In genomic region chr1:151176514-151177045, GRCh38 we compare ENCODE assay signal across 17 cellular contexts. TPM values are rescaled to one million over a fixed set of nuclear protein-coding genes. Genes with fewer than 3 reads are reported as not detected.
DNase-seq lines count a peak whose midpoint lies in the region; ATAC-seq and TF ChIP-seq lines count a peak whose summit lies in the region.
"Had no signal": no experiment of that assay in that cellular context is flagged by ENCODE, and none has a peak within 500 bp of the region (broad histone marks: within the 10 kb centered on the region; RNA-seq: fewer than 3 reads in every experiment).

No MANE protein-coding gene starts in this region.

- H3K14ac ChIP-seq in H9 (ENCODE audit: insufficient read depth, low read length) = no peak overlapping the region

- DNase-seq in CD4-positive, alpha-beta memory T cell = no peak
- no peak for DNase-seq in H9
- DNase-seq in naive thymus-derived CD4-positive, alpha-beta T cell = no peak
- no peak for DNase-seq in iPS-NIHi11 (ENCODE audit: low spot score)
- no peak for DNase-seq in hypothalamus (lab: John Stamatoyannopoulos, UW)
- DNase-seq: CD4-positive, alpha-beta T cell; DND-41; NCI-H1048; NCI-H146; NCI-H2081 treated with DMSO at 0.1 percent for 48 hours; NCI-H2227 treated with DMSO at 0.1 percent for 48 hours; NK-92 treated with Interleukin-12 subunit alpha and Interleukin-12 subunit beta, amount 100 ng/mL, for 24 hours had no signal

- no peak overlapping the region for H3K18ac ChIP-seq in H9 (ENCODE audit: insufficient read length, low read depth, low read length)

- H3K27me3 Mint-ChIP-seq in CD4-positive, alpha-beta memory T cell = no peaks in the 10 kb centered on the region
- no peaks in the 10 kb centered on the region for H3K27me3 Mint-ChIP-seq in H9 (ENCODE audit: low read depth)
- no peaks in the 10 kb centered on the region for H3K27me3 Mint-ChIP-seq in naive thymus-derived CD4-positive, alpha-beta T cell
- H3K27me3 Mint-ChIP-seq: CD4-positive, alpha-beta T cell had no signal

- peaks cover 48 to 77% of the 10 kb centered on the region in 2 donors for H3K36me3 Mint-ChIP-seq in CD4-positive, alpha-beta memory T cell
- H3K36me3 Mint-ChIP-seq in H9 (ENCODE audit: insufficient read depth in 1 of 3, low read depth in 3 of 3) = peaks cover 40 to 69% (median 61%) of the 10 kb centered on the region in 3 experiments; a peak in 6 of 7 replicates
- H3K36me3 Mint-ChIP-seq in naive thymus-derived CD4-positive, alpha-beta T cell = peaks cover 19 to 64% (median 28%) of the 10 kb centered on the region in 5 donors

- H3K79me2 ChIP-seq in H9 (ENCODE audit: insufficient read depth, low read length) = no peaks in the 10 kb centered on the region

- peaks cover 0 to 3% (median under 1%) of the 10 kb centered on the region in 4 donors for H3K4me1 Mint-ChIP-seq in CD4-positive, alpha-beta memory T cell
- H3K4me1 Mint-ChIP-seq in H9 = no peaks in the 10 kb centered on the region
- H3K4me1 Mint-ChIP-seq in naive thymus-derived CD4-positive, alpha-beta T cell = peaks cover 0 to 15% (median 5%) of the 10 kb centered on the region in 7 donors

- H2AFZ ChIP-seq in H9 (ENCODE audit: low read length) = no peak overlapping the region

- no peak overlapping the region for H3T11ph ChIP-seq in H9 (ENCODE audit: low read length)

- no peaks in the 10 kb centered on the region for H3K79me1 ChIP-seq in H9 (ENCODE audit: insufficient read depth, low read depth, low read length, poor library complexity, severe bottlenecking)

- no peak overlapping the region for H4K5ac ChIP-seq in H9 (ENCODE audit: insufficient read length, low read depth, low read length)

- H2BK20ac ChIP-seq in H9 (ENCODE audit: low read depth, low read length, poor library complexity, severe bottlenecking) = no peak overlapping the region

- no peak for ATAC-seq in naive thymus-derived CD4-positive, alpha-beta T cell
- ATAC-seq in GM18867 (IDR thresholded peaks at IDR 0.05; ENCODE audit: unreplicated experiment) = no peak

- no peak overlapping the region for H2AK5ac ChIP-seq in H9 (ENCODE audit: insufficient read length, low read length)

- H3K9me3 Mint-ChIP-seq in CD4-positive, alpha-beta memory T cell = no peaks in the 10 kb centered on the region
- no peaks in the 10 kb centered on the region for H3K9me3 Mint-ChIP-seq in H9
- H3K9me3 Mint-ChIP-seq in naive thymus-derived CD4-positive, alpha-beta T cell = no peaks in the 10 kb centered on the region
- H3K9me3 Mint-ChIP-seq: CD4-positive, alpha-beta T cell had no signal

- no peak overlapping the region for H4K91ac ChIP-seq in H9 (ENCODE audit: insufficient read length, low read depth, low read length)

- no peak overlapping the region for H3K4me3 ChIP-seq in CD4-positive, alpha-beta memory T cell (ENCODE audit: low read length in 2 of 2)
- H3K4me3 ChIP-seq in ectodermal cell (ENCODE audit: insufficient read depth, low read depth, low read length) = no peak overlapping the region
- no peak overlapping the region for H3K4me3 ChIP-seq in naive thymus-derived CD4-positive, alpha-beta T cell (ENCODE audit: low read length)
- H3K4me3 ChIP-seq: HAP-1 had no signal

- H3K4me2 ChIP-seq in H9 (ENCODE audit: insufficient read depth, insufficient read length, low read length) = no peak overlapping the region

- no peaks in the 10 kb centered on the region for H4K20me1 ChIP-seq in H9 (ENCODE audit: control insufficient read depth, insufficient read depth, insufficient read length)

- H3K4me1 ChIP-seq in CD4-positive, alpha-beta memory T cell (ENCODE audit: insufficient read depth, low read length) = no peaks in the 10 kb centered on the region
- H3K4me1 ChIP-seq in H9 (ENCODE audit: insufficient read depth, low read length) (no peaks in the 10 kb centered on the region), ectodermal cell (ENCODE audit: control insufficient read depth, insufficient read depth, low read length) (no peaks in the 10 kb centered on the region)
- H3K4me1 ChIP-seq in naive thymus-derived CD4-positive, alpha-beta T cell (ENCODE audit: control insufficient read depth in 2 of 2, insufficient read depth in 2 of 2, low read length in 2 of 2) = no peaks in the 10 kb centered on the region
- H3K4me1 ChIP-seq: HAP-1 had no signal

- no peaks in the 10 kb centered on the region for H3K27me3 ChIP-seq in CD4-positive, alpha-beta memory T cell (ENCODE audit: insufficient read depth, low read length)
- H3K27me3 ChIP-seq in H9 (ENCODE audit: insufficient read depth, low read length) (no peaks in the 10 kb centered on the region), ectodermal cell (ENCODE audit: control insufficient read depth, insufficient read depth, low read length, poor library complexity, severe bottlenecking) (no peaks in the 10 kb centered on the region)
- no peaks in the 10 kb centered on the region for H3K27me3 ChIP-seq in naive thymus-derived CD4-positive, alpha-beta T cell (ENCODE audit: control insufficient read depth in 2 of 2, insufficient read depth in 2 of 2, low read length in 2 of 2)

- no peak overlapping the region for H3K27ac ChIP-seq in CD4-positive, alpha-beta memory T cell (ENCODE audit: low read depth, low read length)
- H3K27ac ChIP-seq in H9 (ENCODE audit: insufficient read length, low read depth, low read length) (no peak overlapping the region), ectodermal cell (ENCODE audit: insufficient read depth, low read depth, low read length, poor library complexity, severe bottlenecking) (peak overlapping the region; percentile 6)
- H3K27ac ChIP-seq in naive thymus-derived CD4-positive, alpha-beta T cell (ENCODE audit: low read depth, low read length) = no peak overlapping the region

- no peaks in the 10 kb centered on the region for H3K9me3 ChIP-seq in CD4-positive, alpha-beta memory T cell (ENCODE audit: control insufficient read depth in 1 of 2, low read length in 2 of 2)
- H3K9me3 ChIP-seq in H9 (ENCODE audit: control insufficient read depth, low read depth, low read length) = no peaks in the 10 kb centered on the region
- H3K9me3 ChIP-seq in ectodermal cell (ENCODE audit: control insufficient read depth, low read length) = no peaks in the 10 kb centered on the region
- no peaks in the 10 kb centered on the region for H3K9me3 ChIP-seq in naive thymus-derived CD4-positive, alpha-beta T cell (ENCODE audit: control insufficient read depth in 2 of 3, low read length in 3 of 3)
- H3K9me3 ChIP-seq: HAP-1 had no signal

- H3K9ac ChIP-seq in H9 (ENCODE audit: extremely low read depth, insufficient read length, low read length) = no peak overlapping the region

- H3K36me3 ChIP-seq in CD4-positive, alpha-beta memory T cell (ENCODE audit: insufficient read depth, low read length) = peaks cover 49% of the 10 kb centered on the region
- H3K36me3 ChIP-seq in ectodermal cell (ENCODE audit: control insufficient read depth, insufficient read depth, low read length) = peaks cover 34% of the 10 kb centered on the region
- peaks cover 2 to 85% (median 13%) of the 10 kb centered on the region in 3 experiments for H3K36me3 ChIP-seq in naive thymus-derived CD4-positive, alpha-beta T cell (ENCODE audit: control insufficient read depth in 2 of 3, insufficient read depth in 3 of 3, low read length in 3 of 3)

- no peak overlapping the region for H3K56ac ChIP-seq in H9 (ENCODE audit: insufficient read length, low read depth, low read length)

- H2BK15ac ChIP-seq in H9 (ENCODE audit: low read depth, low read length) = no peak overlapping the region

- no peak overlapping the region for H2BK5ac ChIP-seq in H9 (ENCODE audit: insufficient read length, low read length)

- POLR2A ChIA-PET in CD4-positive, alpha-beta memory T cell (lab: Charles Lee; ENCODE audit: partially characterized antibody) = interaction anchor here (0.8 to 2.4 kb wide), 4 partner anchors 10 to 19 kb away, joined by 3 to 9 read pairs (median 4); partner anchors contain the start of genes LYSMD1, SCNM1 and VPS72
- POLR2A ChIA-PET in naive thymus-derived CD4-positive, alpha-beta T cell (lab: Charles Lee) = interaction anchor here (0.8 to 2.1 kb wide), 2 partner anchors 11 to 19 kb away, joined by 4 to 10 read pairs; partner anchors contain the start of genes LYSMD1, SCNM1 and TNFAIP8L2

- peak overlapping the region in 4 of 7 donors; percentile 8 to 65 (median 28) for H3K27ac Mint-ChIP-seq in CD4-positive, alpha-beta memory T cell
- H3K27ac Mint-ChIP-seq in H9 = peak overlapping the region in 2 of 3 experiments; percentile 26 to 35; a peak in 2 of 7 replicates
- peak overlapping the region in 5 of 9 donors; percentile 19 to 71 (median 46) for H3K27ac Mint-ChIP-seq in naive thymus-derived CD4-positive, alpha-beta T cell

- intact Hi-C loops in CD4-positive, alpha-beta memory T cell (cut with micrococcal nuclease) = no loop called here
- intact Hi-C loops in naive thymus-derived CD4-positive, alpha-beta T cell (cut with micrococcal nuclease) = no loop called here

- H2BK120ac ChIP-seq in H9 (ENCODE audit: low read depth, low read length, poor library complexity, severe bottlenecking) = no peak overlapping the region

- H3K4me3 Mint-ChIP-seq in CD4-positive, alpha-beta memory T cell = peak overlapping the region in 1 of 8 donors; percentile 20
- no peak overlapping the region; a peak in 1 of 5 replicates for H3K4me3 Mint-ChIP-seq in H9
- no peak overlapping the region for H3K4me3 Mint-ChIP-seq in naive thymus-derived CD4-positive, alpha-beta T cell
- H3K4me3 Mint-ChIP-seq: CD4-positive, alpha-beta T cell had no signal

- H3K23ac ChIP-seq in H9 (ENCODE audit: insufficient read length, low read depth, low read length) = no peak overlapping the region

- no peak overlapping the region for H4K8ac ChIP-seq in H9 (replicated peaks; ENCODE audit: insufficient read length, low read depth, low read length)

- CTCF ChIA-PET in CD4-positive, alpha-beta memory T cell (lab: Charles Lee; ENCODE audit: partially characterized antibody) = interaction anchor here (0.7 to 2.1 kb wide), 4 partner anchors 10 to 130 kb away, joined by 3 to 13 read pairs (median 4); no protein-coding TSS in a partner anchor
- CTCF ChIA-PET in naive thymus-derived CD4-positive, alpha-beta T cell (lab: Charles Lee) = interaction anchor here (0.6 to 1.3 kb wide), 5 partner anchors 19 to 692 kb away, joined by 3 read pairs; no protein-coding TSS in a partner anchor

- no peaks in the 10 kb centered on the region for H3K23me2 ChIP-seq in H9 (ENCODE audit: insufficient read length, low read depth, low read length, poor library complexity, severe bottlenecking)

- no peak overlapping the region for H3K4ac ChIP-seq in H9 (ENCODE audit: low read depth, low read length)

- H2BK12ac ChIP-seq in H9 (ENCODE audit: insufficient read length, low read depth, low read length) = no peak overlapping the region

- no CpG with 5 or more reads among the region's 17 CpGs for WGBS in H9 (ENCODE audit: extremely low coverage, insufficient read length, low lambda C conversion rate)
- WGBS in ectodermal cell, 2 experiments = 95% methylated on average over 17 of the region's 17 CpGs

- no peak for TF ChIP-seq CTCF in H9 (conservative IDR thresholded peaks at IDR 0.05)

RNA-seq across cellular contexts. Expression of gene TMOD4, which starts 0.8 kb away (rescaled TPM):
- total RNA-seq in CD4-positive, alpha-beta memory T cell = 1 to 10 TPM; 6.4 TPM
- polyA plus RNA-seq in CD4-positive, alpha-beta memory T cell = not detected
- total RNA-seq in H9 (2021) = 0.42 and 1.6 TPM in 2 replicates
- polyA plus RNA-seq in ectodermal cell (2013, experiment 1 of 4) = not detected
- polyA plus RNA-seq in ectodermal cell (2013, experiment 2 of 4) = 1.00 TPM
- polyA plus RNA-seq in ectodermal cell (2013, experiment 3 of 4) = 1.3 TPM
- polyA plus RNA-seq in ectodermal cell (2013, experiment 4 of 4) = 1.0 TPM
- 1 to 10 TPM; 2.5 to 5.4 (median 4.4) TPM for total RNA-seq in naive thymus-derived CD4-positive, alpha-beta T cell
- under 1 TPM in 1 of 2 donors, not detected in 1; 0.73 TPM for polyA plus RNA-seq in naive thymus-derived CD4-positive, alpha-beta T cell

RNA-seq across cellular contexts. Expression of gene SCNM1, which starts 10.6 kb away (rescaled TPM):
- total RNA-seq in CD4-positive, alpha-beta memory T cell = 10 to 100 TPM; 57.4 to 61.4 TPM
- 10 to 100 TPM; 76.5 to 80.9 TPM for polyA plus RNA-seq in CD4-positive, alpha-beta memory T cell
- total RNA-seq in H9 (2021) = 54.1 and 60.5 TPM in 2 replicates
- polyA plus RNA-seq in ectodermal cell (2013, experiment 1 of 4) = 41.6 TPM
- 40.0 TPM for polyA plus RNA-seq in ectodermal cell (2013, experiment 2 of 4)
- 39.3 TPM for polyA plus RNA-seq in ectodermal cell (2013, experiment 3 of 4)
- 42.8 TPM for polyA plus RNA-seq in ectodermal cell (2013, experiment 4 of 4)
- total RNA-seq in naive thymus-derived CD4-positive, alpha-beta T cell = 10 to 100 TPM; 37.1 to 73.1 (median 57.1) TPM
- polyA plus RNA-seq in naive thymus-derived CD4-positive, alpha-beta T cell = 10 to 100 TPM; 68.1 to 72.3 TPM

RNA-seq across cellular contexts. Expression of gene LYSMD1, which starts 10.9 kb away (rescaled TPM):
- total RNA-seq in CD4-positive, alpha-beta memory T cell = 1 to 10 TPM; 1.0 to 1.3 TPM
- polyA plus RNA-seq in CD4-positive, alpha-beta memory T cell = under 1 TPM in 1 of 2 donors, not detected in 1; 0.59 TPM
- 5.8 and 6.7 TPM in 2 replicates for total RNA-seq in H9 (2021)
- polyA plus RNA-seq in ectodermal cell (2013, experiment 1 of 4) = 14.8 TPM
- polyA plus RNA-seq in ectodermal cell (2013, experiment 2 of 4) = 10.8 TPM
- polyA plus RNA-seq in ectodermal cell (2013, experiment 3 of 4) = 10.7 TPM
- polyA plus RNA-seq in ectodermal cell (2013, experiment 4 of 4) = 13.0 TPM
- 1 to 10 TPM; 1.4 to 3.3 (median 2.3) TPM for total RNA-seq in naive thymus-derived CD4-positive, alpha-beta T cell
- under 1 TPM; 0.35 to 0.48 TPM for polyA plus RNA-seq in naive thymus-derived CD4-positive, alpha-beta T cell

RNA-seq across cellular contexts. Expression of gene VPS72, which starts 13.4 kb away (rescaled TPM):
- 10 to 100 TPM; 68.1 to 68.4 TPM for total RNA-seq in CD4-positive, alpha-beta memory T cell
- 100 to 1,000 TPM in 1 of 2 donors, 10 to 100 TPM in 1; 80.6 to 102 TPM for polyA plus RNA-seq in CD4-positive, alpha-beta memory T cell
- 90.3 and 91.4 TPM in 2 replicates for total RNA-seq in H9 (2021)
- polyA plus RNA-seq in ectodermal cell (2013, experiment 1 of 4) = 108 TPM
- 113 TPM for polyA plus RNA-seq in ectodermal cell (2013, experiment 2 of 4)
- polyA plus RNA-seq in ectodermal cell (2013, experiment 3 of 4) = 87.2 TPM
- polyA plus RNA-seq in ectodermal cell (2013, experiment 4 of 4) = 103 TPM
- total RNA-seq in naive thymus-derived CD4-positive, alpha-beta T cell = 10 to 100 TPM; 35.1 to 82.0 (median 63.9) TPM
- 10 to 100 TPM; 63.4 to 85.3 TPM for polyA plus RNA-seq in naive thymus-derived CD4-positive, alpha-beta T cell

RNA-seq across cellular contexts. Expression of gene TNFAIP8L2, which starts 20.1 kb away (rescaled TPM):
- 10 to 100 TPM; 45.9 to 49.7 TPM for total RNA-seq in CD4-positive, alpha-beta memory T cell
- 10 to 100 TPM; 10.8 to 42.3 TPM for polyA plus RNA-seq in CD4-positive, alpha-beta memory T cell
- total RNA-seq in H9 (2021) = not detected in 2 replicates
- polyA plus RNA-seq in ectodermal cell (2013, experiment 1 of 4) = not detected
- not detected for polyA plus RNA-seq in ectodermal cell (2013, experiment 2 of 4)
- polyA plus RNA-seq in ectodermal cell (2013, experiment 3 of 4) = not detected
- not detected for polyA plus RNA-seq in ectodermal cell (2013, experiment 4 of 4)
- total RNA-seq in naive thymus-derived CD4-positive, alpha-beta T cell = 10 to 100 TPM in 4 of 5 experiments, 1 to 10 TPM in 1; 3.1 to 59.4 (median 37.6) TPM
- 10 to 100 TPM; 17.1 to 77.3 TPM for polyA plus RNA-seq in naive thymus-derived CD4-positive, alpha-beta T cell
- total RNA-seq: HT1080, SK-MEL-5 had no signal
